Comparison of ENCODE assay signal across 26 cellular contexts in genomic region chr14:101215936-101216335, GRCh38.
DNase-seq lines count a peak whose midpoint lies in the region; ATAC-seq and TF ChIP-seq lines count a peak whose summit lies in the region.
"Had no signal": no experiment of that assay in that cellular context is flagged by ENCODE, and none has a peak within 500 bp of the region (broad histone marks: within the 10 kb centered on the region; RNA-seq: fewer than 3 reads in every experiment).

No MANE protein-coding gene starts in this region.

- H3K27me3 ChIP-seq in lower lobe of right lung (ENCODE audit: low read depth) (no peaks in the 10 kb centered on the region), brain microvascular endothelial cell (replicated peaks) (no peaks in the 10 kb centered on the region)
- H3K27me3 ChIP-seq: BLaER1, MG63 had no signal

- no peak for TF ChIP-seq CTCF in coronary artery (IDR thresholded peaks at IDR 0.05)
- no peak for TF ChIP-seq CTCF in lower lobe of right lung (IDR thresholded peaks at IDR 0.05)
- no peak for TF ChIP-seq CTCF in brain microvascular endothelial cell (IDR thresholded peaks at IDR 0.05; ENCODE audit: low read depth, low read length, missing control alignments)

- H3K4me3 ChIP-seq in coronary artery (no peak overlapping the region), lower lobe of right lung (no peak overlapping the region), brain microvascular endothelial cell (ENCODE audit: low read depth, low read length) (no peak overlapping the region)
- H3K4me3 ChIP-seq: BLaER1, MG63 had no signal

- H3K4me3 Mint-ChIP-seq in activated naive CD4-positive, alpha-beta T cell treated with anti-CD3 and anti-CD28 coated beads for 36 hours = no peak overlapping the region
- H3K4me3 Mint-ChIP-seq: effector memory CD8-positive, alpha-beta T cell had no signal

- peaks cover under 1% of the 10 kb centered on the region for H3K9me3 ChIP-seq in lower lobe of right lung
- H3K9me3 ChIP-seq: MG63 had no signal

- CTCF ChIA-PET in activated naive CD4-positive, alpha-beta T cell treated with anti-CD3 and anti-CD28 coated beads for 36 hours (lab: Charles Lee) = no interaction called here

- no peak overlapping the region for H3K27ac Mint-ChIP-seq in activated naive CD4-positive, alpha-beta T cell treated with anti-CD3 and anti-CD28 coated beads for 36 hours
- H3K27ac Mint-ChIP-seq: activated naive CD4-positive, alpha-beta T cell treated with anti-CD3 and anti-CD28 coated beads, Interleukin-2, amount 50 U/mL, for 72 hours; effector memory CD8-positive, alpha-beta T cell had no signal

- ATAC-seq in lower lobe of right lung (no peak), sciatic nerve (peak; percentile 61)
- ATAC-seq: activated naive CD4-positive, alpha-beta T cell treated with anti-CD3 and anti-CD28 coated beads, Interleukin-2, amount 50 U/mL, for 72 hours; effector memory CD8-positive, alpha-beta T cell had no signal

- H3K27ac ChIP-seq in coronary artery (no peak overlapping the region), lower lobe of right lung (no peak overlapping the region), brain microvascular endothelial cell (no peak overlapping the region)
- H3K27ac ChIP-seq: BLaER1 had no signal

- in situ Hi-C loops in brain microvascular endothelial cell (cut with HindIII; ENCODE audit: low pct_ligation_motif_present, low sequenced_read_pairs) = no loop called here

- H3K4me1 Mint-ChIP-seq in activated naive CD4-positive, alpha-beta T cell treated with anti-CD3 and anti-CD28 coated beads for 36 hours (ENCODE audit: low read depth) = no peaks in the 10 kb centered on the region

- H3K36me3 Mint-ChIP-seq in activated naive CD4-positive, alpha-beta T cell treated with anti-CD3 and anti-CD28 coated beads for 36 hours (ENCODE audit: low read depth) = peaks cover 6% of the 10 kb centered on the region

- peaks cover 16% of the 10 kb centered on the region for H3K9me3 Mint-ChIP-seq in activated naive CD4-positive, alpha-beta T cell treated with anti-CD3 and anti-CD28 coated beads for 36 hours

- H3K27me3 Mint-ChIP-seq in activated naive CD4-positive, alpha-beta T cell treated with anti-CD3 and anti-CD28 coated beads for 36 hours (ENCODE audit: low read depth) = no peaks in the 10 kb centered on the region

- no peaks in the 10 kb centered on the region for H3K36me3 ChIP-seq in lower lobe of right lung
- H3K36me3 ChIP-seq in brain microvascular endothelial cell (replicated peaks) = no peaks in the 10 kb centered on the region
- H3K36me3 ChIP-seq: BLaER1, MG63 had no signal

- DNase-seq in ELF-1 (ENCODE audit: low read depth, low spot score) (peak; percentile 0), coronary artery (ENCODE audit: low spot score) (peak; percentile 58), lower lobe of right lung (peak; percentile 39), sciatic nerve (ENCODE audit: low spot score) (peak; percentile 49), HUDEP-2 (lab: John Stamatoyannopoulos, UW; ENCODE audit: unreplicated experiment in 76 of 76) (no peak), brain microvascular endothelial cell (no peak)
- DNase-seq in activated naive CD4-positive, alpha-beta T cell treated with anti-CD3 and anti-CD28 coated beads for 36 hours = no peak
- DNase-seq in activated CD4-positive, alpha-beta T cell treated with anti-CD3 and anti-CD28 coated beads, Interleukin-2, amount 50 U/mL, for 4 hours = no peak
- DNase-seq: anterior cingulate cortex; effector memory CD8-positive, alpha-beta T cell; erythroblast; foreskin fibroblast; GF-D8; KG1; kidney glomerular epithelial cell; MG63; NCI-H1417; NCI-H2029 treated with DMSO at 0.1 percent for 48 hours; NCI-H345; NCI-H748 treated with DMSO at 0.1 percent for 48 hours; occipital lobe; stimulated activated CD4-positive, alpha-beta T cell treated with anti-CD3 and anti-CD28 coated beads, Interleukin-2, amount 100 ng/mL, for 48 hours; substantia nigra; T-helper 1 cell had no signal

- intact Hi-C loops in lower lobe of right lung (cut with DNase I) (no loop called here), sciatic nerve (cut with DNase I) (no loop called here)
- intact Hi-C loops in activated naive CD4-positive, alpha-beta T cell treated with anti-CD3 and anti-CD28 coated beads for 36 hours (cut with micrococcal nuclease) = no loop called here

- H3K4me1 ChIP-seq in lower lobe of right lung = no peaks in the 10 kb centered on the region

Comparison
In these comparisons a context has a peak if more than half of its experiments do, and no peak if none do; other contexts are left out.
1. DNase-seq: peak in ELF-1 (single experiment), coronary artery (single experiment), lower lobe of right lung (single experiment) and sciatic nerve (single experiment); none in HUDEP-2 (0 of 76), brain microvascular endothelial cell (single experiment), activated naive CD4-positive, alpha-beta T cell treated with anti-CD3 and anti-CD28 coated beads for 36 hours (single experiment) and activated CD4-positive, alpha-beta T cell treated with anti-CD3 and anti-CD28 coated beads, Interleukin-2, amount 50 U/mL, for 4 hours (0 of 2).